Comparison of ENCODE assay signal across 25 cellular contexts in the genomic region with DNA sequence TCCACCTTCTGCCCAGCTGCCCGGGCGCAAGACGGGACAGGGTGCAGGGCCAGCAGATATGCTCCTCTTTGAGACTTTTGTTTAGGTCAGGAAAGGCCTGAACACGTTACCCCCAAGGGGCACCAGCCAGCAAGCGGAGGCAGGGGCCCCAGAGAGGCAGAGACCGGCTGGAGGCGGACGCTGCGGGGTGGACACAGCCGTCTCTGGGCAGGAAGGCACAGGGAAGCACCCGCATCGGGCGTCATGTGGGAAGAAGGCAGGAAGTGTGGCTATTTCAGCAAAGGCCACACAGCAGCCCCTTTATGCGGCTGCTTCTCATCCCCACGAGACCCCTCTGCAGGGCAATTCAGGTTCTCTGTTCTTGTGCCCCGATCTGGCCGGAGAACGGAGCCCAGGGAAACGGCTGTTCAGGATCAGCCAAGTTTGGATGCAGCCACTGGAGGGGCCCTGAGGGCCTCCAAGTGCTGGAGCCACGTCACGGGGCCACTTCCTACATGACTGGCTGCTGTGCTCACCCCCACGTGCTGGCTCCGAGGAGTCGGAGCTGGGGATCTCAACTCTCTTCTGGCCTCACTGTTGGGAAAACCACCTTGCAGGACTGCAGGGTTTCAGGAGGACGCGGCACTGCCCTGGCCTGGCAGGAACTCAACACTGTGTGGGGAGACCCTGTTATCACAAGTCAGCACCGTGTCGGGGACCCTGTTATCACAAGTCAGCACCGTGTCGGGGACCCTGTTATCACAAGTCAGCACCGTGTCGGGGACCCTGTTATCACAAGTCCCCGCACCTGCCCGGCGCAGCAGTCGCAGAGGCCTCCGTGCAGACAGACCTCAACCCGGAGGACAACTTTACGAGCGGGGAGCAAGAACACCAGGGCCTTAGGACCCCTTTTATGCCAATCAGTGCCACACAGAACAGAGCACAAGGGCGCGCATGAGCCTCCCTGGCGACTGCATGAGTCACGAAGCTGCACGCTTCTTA. TPM values are rescaled to one million over a fixed set of nuclear protein-coding genes. Genes with fewer than 3 reads are reported as not detected.
DNase-seq lines count a peak whose midpoint lies in the region; ATAC-seq, FAIRE-seq and TF ChIP-seq lines count a peak whose summit lies in the region.
"Had no signal": no experiment of that assay in that cellular context is flagged by ENCODE, and none has a peak within 500 bp of the region (broad histone marks: within the 10 kb centered on the region; RNA-seq: fewer than 3 reads in every experiment).

No MANE protein-coding gene starts in this region.

- TF ChIP-seq EP300 in K562 (IDR thresholded peaks at IDR 0.05; ENCODE audit: low read length): peak; percentile 86

- H3K9me3 ChIP-seq in BLaER1 (no peaks in the 10 kb centered on the region), K562 (replicated peaks; ENCODE audit: control insufficient read depth, insufficient read depth, low read depth, low read length) (no peaks in the 10 kb centered on the region), right cardiac atrium (ENCODE audit: control insufficient read depth, low read length) (no peaks in the 10 kb centered on the region)
- H3K9me3 ChIP-seq: HAP-1, ovary, sigmoid colon, tibial artery had no signal

- H3K27ac ChIP-seq in BLaER1 (no peak overlapping the region), K562 (ENCODE audit: extremely low read depth, low read depth, low read length) (no peak overlapping the region), right cardiac atrium (ENCODE audit: low read length) (no peak overlapping the region)
- H3K27ac ChIP-seq: ovary, sigmoid colon, SK-N-MC, tibial artery had no signal

- H3K27me3 ChIP-seq in BLaER1 (no peaks in the 10 kb centered on the region), K562 (ENCODE audit: control insufficient read depth in 2 of 2, insufficient read depth in 2 of 2, low read length in 2 of 2) (peaks cover 0 to 44% of the 10 kb centered on the region in 2 experiments; a peak in 4 of 5 replicates), right cardiac atrium (ENCODE audit: control insufficient read depth, insufficient read depth) (no peaks in the 10 kb centered on the region)
- H3K27me3 ChIP-seq: ovary, sigmoid colon, tibial artery had no signal

- H3K79me2 ChIP-seq in K562 (ENCODE audit: control insufficient read depth, insufficient read depth, low read length): no peaks in the 10 kb centered on the region

- H3K9me1 ChIP-seq in K562 (ENCODE audit: control insufficient read depth, insufficient read depth, low read length): no peaks in the 10 kb centered on the region

- peaks cover 9% of the 10 kb centered on the region for H3K27me3 Mint-ChIP-seq in HFFc6 (ENCODE audit: insufficient read depth)
- H3K27me3 Mint-ChIP-seq: activated CD4-positive, alpha-beta T cell treated with anti-CD3 and anti-CD28 coated beads, Interleukin-2, amount 10 ng/mL, durations not matched to agents 24 days and 14 days; activated naive CD8-positive, alpha-beta T cell; memory B cell; stimulated activated naive CD8-positive, alpha-beta T cell treated with anti-CD3 and anti-CD28 coated beads, Interleukin-15, amount 100 ng/mL, for 72 hours had no signal

- BruUV-seq in K562 (replicated peaks; lab: Mats Ljungman, UMichigan): no TSS peak

- H3K4me1 Mint-ChIP-seq in HFFc6 (ENCODE audit: low read depth): no peaks in the 10 kb centered on the region
- H3K4me1 Mint-ChIP-seq: activated CD4-positive, alpha-beta T cell treated with anti-CD3 and anti-CD28 coated beads, Interleukin-2, amount 10 ng/mL, durations not matched to agents 24 days and 14 days; memory B cell; stimulated activated naive CD8-positive, alpha-beta T cell treated with anti-CD3 and anti-CD28 coated beads, Interleukin-15, amount 100 ng/mL, for 72 hours had no signal

- H3K4me3 Mint-ChIP-seq in HFFc6: no peak overlapping the region
- H3K4me3 Mint-ChIP-seq: activated CD4-positive, alpha-beta T cell treated with anti-CD3 and anti-CD28 coated beads, Interleukin-2, amount 10 ng/mL, durations not matched to agents 24 days and 14 days; activated naive CD8-positive, alpha-beta T cell; memory B cell; stimulated activated naive CD8-positive, alpha-beta T cell treated with anti-CD3 and anti-CD28 coated beads, Interleukin-15, amount 100 ng/mL, for 72 hours; T-helper 1 cell treated with Interleukin-12 subunit alpha and Interleukin-12 subunit beta and Interleukin-4 antibody, amounts not matched to agents 30 μg/mL and 1 μg/mL, for 36 hours had no signal

- H3K4me3 ChIP-seq in BLaER1 (no peak overlapping the region), K562 (no peak overlapping the region), right cardiac atrium (ENCODE audit: low read length) (no peak overlapping the region)
- H3K4me3 ChIP-seq: HAP-1, ovary, sigmoid colon, SK-N-MC, tibial artery had no signal

- in situ Hi-C loops in K562 (cut with MboI): no loop called here

- H3K9ac ChIP-seq in BLaER1: no peak overlapping the region
- peak overlapping the region in 1 of 2 experiments; percentile 60; a peak in 1 of 4 replicates for H3K9ac ChIP-seq in K562 (ENCODE audit: insufficient read depth in 1 of 2, low read depth in 2 of 2, low read length in 2 of 2)

- H3K4me1 ChIP-seq in BLaER1: peaks cover 13% of the 10 kb centered on the region; the same call in 1 of the 2 replicates
- peaks cover 14 to 56% of the 10 kb centered on the region in 2 experiments; a peak in 4 of 5 replicates for H3K4me1 ChIP-seq in K562 (replicated peaks in 1 of 2; ENCODE audit: control insufficient read depth in 2 of 2, insufficient read depth in 2 of 2, low read length in 2 of 2)
- H3K4me1 ChIP-seq in right cardiac atrium (ENCODE audit: control insufficient read depth, insufficient read depth, low read length): no peaks in the 10 kb centered on the region
- H3K4me1 ChIP-seq: HAP-1, sigmoid colon, tibial artery had no signal

- TF ChIP-seq RAD21 in K562 (CRISPR knock-in tag; conservative IDR thresholded peaks at IDR 0.05 in 1 of 2, IDR thresholded peaks at IDR 0.05 in 1 of 2): no peak

- CTCF ChIA-PET in K562 (lab: Yijun Ruan, JAX; ENCODE audit: low intra/inter-chr PET ratio): no interaction called here

- POLR2A ChIA-PET in K562 (lab: Yijun Ruan, JAX): interaction anchor here (0.5 to 1.3 kb wide), 6 partner anchors 10 to 134 kb away, joined by 3 to 6 read pairs (median 4); partner anchors contain the start of gene SLC6A19

- FAIRE-seq in D721Med (lab: Jason Lieb, UNC) (no peak), K562 (lab: Jason Lieb, UNC) (peak; percentile 94)
- FAIRE-seq: astrocyte had no signal

- H4K20me1 ChIP-seq in BLaER1 (peaks cover 49% of the 10 kb centered on the region), K562 (replicated peaks; ENCODE audit: control insufficient read depth, insufficient read depth, low read length) (peaks cover 24% of the 10 kb centered on the region)

- no peak for TF ChIP-seq POLR2A in K562 (conservative IDR thresholded peaks at IDR 0.05)

- WGBS in K562 (ENCODE audit: insufficient coverage, low coverage, missing lambda C conversion rate): 15% methylated on average over 45 of the region's 45 CpGs
- WGBS in right cardiac atrium: 55% methylated on average over 45 of the region's 45 CpGs

- H3K4me2 ChIP-seq in BLaER1: peak overlapping the region; percentile 17; the same call in 1 of the 2 replicates
- peak overlapping the region; percentile 79 for H3K4me2 ChIP-seq in K562 (ENCODE audit: insufficient read depth, low read length)

- H3K27ac Mint-ChIP-seq in HFFc6: no peak overlapping the region
- H3K27ac Mint-ChIP-seq: activated CD4-positive, alpha-beta T cell treated with anti-CD3 and anti-CD28 coated beads, Interleukin-2, amount 10 ng/mL, durations not matched to agents 24 days and 14 days; activated naive CD8-positive, alpha-beta T cell; memory B cell; T-helper 1 cell treated with Interleukin-12 subunit alpha and Interleukin-12 subunit beta and Interleukin-4 antibody, amounts not matched to agents 30 μg/mL and 1 μg/mL, for 36 hours had no signal

- intact Hi-C loops in K562 (cut with micrococcal nuclease) (loop anchor here (5.0 kb wide), 1 partner anchor 50 kb away; no protein-coding TSS in a partner anchor), right cardiac atrium (cut with DNase I) (no loop called here)

- peak; percentile 85 for ATAC-seq in K562
- peak; percentile 42 to 43 for ATAC-seq in right cardiac atrium
- no peak for ATAC-seq in GM18511 (IDR thresholded peaks at IDR 0.05; ENCODE audit: unreplicated experiment)
- ATAC-seq: stimulated activated naive CD8-positive, alpha-beta T cell treated with anti-CD3 and anti-CD28 coated beads, Interleukin-15, amount 100 ng/mL, for 72 hours had no signal

- H3K36me3 ChIP-seq in BLaER1: peaks cover 62% of the 10 kb centered on the region; the same call in 1 of the 2 replicates
- H3K36me3 ChIP-seq in K562 (ENCODE audit: control insufficient read depth, insufficient read depth, low read length): no peaks in the 10 kb centered on the region
- H3K36me3 ChIP-seq: HAP-1, ovary had no signal

- TF ChIP-seq CTCF in D721Med (IDR thresholded peaks at IDR 0.05; ENCODE audit: insufficient read depth, missing control alignments) (no peak), K562 (IDR thresholded peaks at IDR 0.05 in 2 of 3, conservative IDR thresholded peaks at IDR 0.05 in 1 of 3; ENCODE audit: insufficient read depth in 2 of 3, low read depth in 1 of 3, low read length in 3 of 3) (no peak), HFFc6 (IDR thresholded peaks at IDR 0.05) (no peak)

- no peak overlapping the region for H2AFZ ChIP-seq in K562 (ENCODE audit: low read depth, low read length)

- H3K9me3 Mint-ChIP-seq in HFFc6: peaks cover 10% of the 10 kb centered on the region
- H3K9me3 Mint-ChIP-seq: activated CD4-positive, alpha-beta T cell treated with anti-CD3 and anti-CD28 coated beads, Interleukin-2, amount 10 ng/mL, durations not matched to agents 24 days and 14 days; memory B cell; stimulated activated naive CD8-positive, alpha-beta T cell treated with anti-CD3 and anti-CD28 coated beads, Interleukin-15, amount 100 ng/mL, for 72 hours; T-helper 1 cell treated with Interleukin-12 subunit alpha and Interleukin-12 subunit beta and Interleukin-4 antibody, amounts not matched to agents 30 μg/mL and 1 μg/mL, for 36 hours had no signal

- DNase-seq in D721Med (ENCODE audit: insufficient read length, low spot score) (peak; percentile 15), K562 (ENCODE audit: extremely low read depth in 1 of 4, low spot score in 3 of 4) (peak; percentile 79 to 83 (median 82)), right cardiac atrium (peak; percentile 56 to 78 (median 72)), DMS 273 treated with DMSO at 0.1 percent for 48 hours (lab: John Stamatoyannopoulos, UW) (no peak), HFFc6 (no peak), NCI-H748 treated with DMSO at 0.1 percent for 48 hours (lab: John Stamatoyannopoulos, UW) (no peak)
- DNase-seq: activated CD4-positive, alpha-beta T cell treated with anti-CD3 and anti-CD28 coated beads, Interleukin-2, amount 10 ng/mL, durations not matched to agents 24 days and 14 days; GDM1; Kasumi-1; NCI-H1694 treated with DMSO at 0.1 percent for 48 hours; NCI-H2171 treated with DMSO at 0.1 percent for 48 hours; NCI-H524 treated with DMSO at 0.1 percent for 48 hours; sigmoid colon; stimulated activated CD4-positive, alpha-beta T cell treated with anti-CD3 and anti-CD28 coated beads, Interleukin-15, amount 100 ng/mL, for 24 hours; stimulated activated naive CD8-positive, alpha-beta T cell treated with anti-CD3 and anti-CD28 coated beads, Interleukin-15, amount 100 ng/mL, for 72 hours had no signal

- no peaks in the 10 kb centered on the region for H3K36me3 Mint-ChIP-seq in HFFc6 (ENCODE audit: low read depth)
- H3K36me3 Mint-ChIP-seq: activated naive CD8-positive, alpha-beta T cell had no signal

RNA-seq across cellular contexts. Expression of gene SLC12A7, which starts 44.4 kb away (rescaled TPM):
- 13.6 and 46.2 TPM in 2 replicates for total RNA-seq in K562 (2011; cell fraction: chromatin; rRNA removed; ENCODE audit: low replicate concordance)
- total RNA-seq in K562 (2011; cell fraction: nucleolus; rRNA removed): 15.9 and 26.2 TPM in 2 replicates
- 8.9 and 10.9 TPM in 2 replicates for total RNA-seq in K562 (2011; cell fraction: nucleoplasm; rRNA removed)
- total RNA-seq in K562 (2014; rRNA removed): 1.1 and 1.3 TPM in 2 replicates
- total RNA-seq in K562 (2014; rRNA removed; fragmentation: Illumina TruSeq; extraction: Trizol): 0.11 and 0.22 TPM in 2 replicates
- total RNA-seq in K562 (2015; rRNA removed; fragmentation: Illumina TruSeq; extraction: Trizol): 0.51 and 0.53 TPM in 2 replicates
- 1.8 and 1.9 TPM in 2 replicates for total RNA-seq in K562 (2021)
- 3.1 and 15.7 TPM in 2 replicates for polyA plus RNA-seq in K562 (2011; rRNA removed)
- 5.3 and 11.3 TPM in 2 replicates for polyA plus RNA-seq in K562 (2011; cell fraction: cytosol; rRNA removed)
- polyA plus RNA-seq in K562 (2011; cell fraction: nucleus; rRNA removed): 55.8 and 115 TPM in 2 replicates
- 1.2 and 3.8 TPM in 2 replicates for polyA plus RNA-seq in K562 (2012)
- 0.56 and 0.83 TPM in 2 replicates for polyA plus RNA-seq in K562 (2014; fragmentation: Illumina TruSeq; extraction: Trizol)
- under 1 TPM; 0.01 to 0.04 TPM for polyA plus RNA-seq in K562 (2014; fragmentation: Nextera tagmentation; extraction: Ambion mirVana)
- 0.73 and 1.0 TPM in 2 replicates for polyA plus RNA-seq in K562 (2014; rRNA removed)
- polyA minus RNA-seq in K562 (2011; rRNA and poly(A)+ RNA removed): 2.5 and 9.1 TPM in 2 replicates
- 5.9 and 21.7 TPM in 2 replicates for polyA minus RNA-seq in K562 (2011; cell fraction: cytosol; rRNA and poly(A)+ RNA removed)
- 13.1 and 36.8 TPM in 2 replicates for polyA minus RNA-seq in K562 (2011; cell fraction: nucleus; rRNA and poly(A)+ RNA removed)
- 10 to 100 TPM; 57.2 to 80.5 (median 65.6) TPM for total RNA-seq in right cardiac atrium
- 28.5 TPM for polyA plus RNA-seq in right cardiac atrium
- under 1 TPM in 3 of 6 experiments, not detected in 3; 0.07 to 0.09 (median 0.09) TPM for total RNA-seq in HFFc6 (2021; fragmentation: NEBNext Ultra II Directional; extraction: Animal tissue kit (Norgen Biotek cat#: 25700))

RNA-seq across cellular contexts. Expression of gene NKD2, which starts 58.8 kb away (rescaled TPM):
- total RNA-seq in K562 (2011; cell fraction: chromatin; rRNA removed; ENCODE audit: low replicate concordance): 0.55 and 2.0 TPM in 2 replicates
- total RNA-seq in K562 (2011; cell fraction: nucleolus; rRNA removed): 0.67 and 1.7 TPM in 2 replicates
- 0.37 TPM in 1 of 2 replicates, not detected in the other for total RNA-seq in K562 (2011; cell fraction: nucleoplasm; rRNA removed)
- total RNA-seq in K562 (2014; rRNA removed) (0.12 and 0.64 TPM in 2 replicates), K562 (2014; rRNA removed; fragmentation: Illumina TruSeq; extraction: Trizol) (not detected in 2 replicates), K562 (2015; rRNA removed; fragmentation: Illumina TruSeq; extraction: Trizol) (not detected in 2 replicates), K562 (2021) (0.35 and 0.38 TPM in 2 replicates), right cardiac atrium (1 to 10 TPM; 1.9 to 8.6 (median 3.1) TPM)
- polyA plus RNA-seq in K562 (2011; rRNA removed) (0.20 and 0.65 TPM in 2 replicates), K562 (2014; fragmentation: Illumina TruSeq; extraction: Trizol) (not detected in 2 replicates), K562 (2014; fragmentation: Nextera tagmentation; extraction: Ambion mirVana) (not detected), K562 (2014; rRNA removed) (0.09 TPM in 1 of 2 replicates, not detected in the other), right cardiac atrium (2.6 TPM)
- polyA plus RNA-seq in K562 (2011; cell fraction: cytosol; rRNA removed): 0.29 TPM in 1 of 2 replicates, not detected in the other
- 3.0 and 5.0 TPM in 2 replicates for polyA plus RNA-seq in K562 (2011; cell fraction: nucleus; rRNA removed)
- polyA plus RNA-seq in K562 (2012): 0.16 and 0.98 TPM in 2 replicates
- not detected in 2 replicates for polyA minus RNA-seq in K562 (2011; rRNA and poly(A)+ RNA removed)
- polyA minus RNA-seq in K562 (2011; cell fraction: cytosol; rRNA and poly(A)+ RNA removed): 1.3 TPM in 1 of 2 replicates, not detected in the other
- polyA minus RNA-seq in K562 (2011; cell fraction: nucleus; rRNA and poly(A)+ RNA removed): 1.00 and 1.3 TPM in 2 replicates
- not detected for total RNA-seq in HFFc6 (2021; fragmentation: NEBNext Ultra II Directional; extraction: Animal tissue kit (Norgen Biotek cat#: 25700))

Comparison
In these comparisons a context has a peak if more than half of its experiments do, and no peak if none do; other contexts are left out.
1. DNase-seq: peak in D721Med (single experiment), K562 (4 of 4) and right cardiac atrium (3 of 3); none in DMS 273 treated with DMSO at 0.1 percent for 48 hours (single experiment), HFFc6 (single experiment) and NCI-H748 treated with DMSO at 0.1 percent for 48 hours (single experiment).